Comparison of ENCODE assay signal across 21 cellular contexts in genomic region chr14:55604467-55604866, GRCh38. TPM values are rescaled to one million over a fixed set of nuclear protein-coding genes. Genes with fewer than 3 reads are reported as not detected.
DNase-seq lines count a peak whose midpoint lies in the region; ATAC-seq and TF ChIP-seq lines count a peak whose summit lies in the region.
"Had no signal": no experiment of that assay in that cellular context is flagged by ENCODE, and none has a peak within 500 bp of the region (broad histone marks: within the 10 kb centered on the region; RNA-seq: fewer than 3 reads in every experiment).

No MANE protein-coding gene starts in this region.

- H3K4me2 ChIP-seq in GM23338, result no peak overlapping the region

- no peak overlapping the region for H3K9ac ChIP-seq in HUES6 (ENCODE audit: low read length)

- H3K4me3 ChIP-seq in GM23338, result no peak overlapping the region
- no peak overlapping the region for H3K4me3 ChIP-seq in HUES6 (ENCODE audit: low read depth, low read length)
- no peak overlapping the region for H3K4me3 ChIP-seq in SJSA1
- peak overlapping the region in 1 of 4 donors; percentile 18 for H3K4me3 ChIP-seq in gastrocnemius medialis
- H3K4me3 ChIP-seq: K562 had no signal

- no peaks in the 10 kb centered on the region for H3K27me3 ChIP-seq in GM23338 (ENCODE audit: insufficient read depth)
- no peaks in the 10 kb centered on the region for H3K27me3 ChIP-seq in HUES6 (ENCODE audit: control insufficient read depth, insufficient read depth, low read length)
- H3K27me3 ChIP-seq in SJSA1 (replicated peaks), result no peaks in the 10 kb centered on the region
- no peaks in the 10 kb centered on the region for H3K27me3 ChIP-seq in gastrocnemius medialis

- no peak for TF ChIP-seq CTCF in GM23338 (conservative IDR thresholded peaks at IDR 0.05; ENCODE audit: low read depth in 2 of 2)
- no peak for TF ChIP-seq CTCF in gastrocnemius medialis (IDR thresholded peaks at IDR 0.05 in 4 of 5, conservative IDR thresholded peaks at IDR 0.05 in 1 of 5)

- no peak; the same call in 2 of the 3 replicates for ATAC-seq in GM23338
- ATAC-seq in gastrocnemius medialis, result no peak
- no peak for ATAC-seq in HG03571 (IDR thresholded peaks at IDR 0.05; ENCODE audit: unreplicated experiment)
- ATAC-seq: K562 had no signal

- H3K27ac Mint-ChIP-seq in GM23338, result no peak overlapping the region
- H3K27ac Mint-ChIP-seq: CD8-positive, alpha-beta memory T cell had no signal

- peaks cover 38% of the 10 kb centered on the region for H3K4me1 Mint-ChIP-seq in GM23338

- no peak for DNase-seq in GM23338 (ENCODE audit: low spot score)
- no peak for DNase-seq in SJSA1 (ENCODE audit: low read depth in 1 of 2, low spot score in 2 of 2)
- no peak for DNase-seq in gastrocnemius medialis
- DNase-seq in NCI-H146 (lab: John Stamatoyannopoulos, UW), result no peak
- no peak for DNase-seq in T1000 (lab: John Stamatoyannopoulos, UW)
- DNase-seq: ACHN; C1 segment of cervical spinal cord; CD8-positive, alpha-beta memory T cell; DMS79; H7; NCI-H1105 treated with DMSO at 0.1 percent for 48 hours; NCI-H1694 treated with DMSO at 0.1 percent for 48 hours; NCI-H2107; NCI-H2227 treated with DMSO at 0.1 percent for 48 hours; NCI-H82; OCI-M1; SW 1271 had no signal

- H3K79me2 ChIP-seq in GM23338 (replicated peaks; ENCODE audit: insufficient read depth), result peaks cover 100% of the 10 kb centered on the region

- H3K9me2 ChIP-seq in GM23338 (ENCODE audit: insufficient read depth), result no peaks in the 10 kb centered on the region

- no peaks in the 10 kb centered on the region for H3K27me3 Mint-ChIP-seq in GM23338 (ENCODE audit: insufficient read depth, low read depth, poor library complexity)
- H3K27me3 Mint-ChIP-seq: CD8-positive, alpha-beta memory T cell had no signal

- H2AFZ ChIP-seq in GM23338, result no peak overlapping the region

- no peaks in the 10 kb centered on the region for H3K9me3 Mint-ChIP-seq in GM23338
- H3K9me3 Mint-ChIP-seq: CD8-positive, alpha-beta memory T cell had no signal

- TF ChIP-seq POLR2A in gastrocnemius medialis (IDR thresholded peaks at IDR 0.05), result no peak

- H3K4me3 Mint-ChIP-seq in GM23338, result no peak overlapping the region
- H3K4me3 Mint-ChIP-seq: CD8-positive, alpha-beta memory T cell had no signal

- H3K4me1 ChIP-seq in GM23338 (ENCODE audit: insufficient read depth), result peaks cover 85% of the 10 kb centered on the region
- H3K4me1 ChIP-seq in HUES6 (ENCODE audit: control insufficient read depth, insufficient read depth, low read length), result peaks cover 62% of the 10 kb centered on the region
- H3K4me1 ChIP-seq in SJSA1 (replicated peaks), result peaks cover 77% of the 10 kb centered on the region
- H3K4me1 ChIP-seq in gastrocnemius medialis, result peaks cover 72 to 92% of the 10 kb centered on the region in 2 donors

- in situ Hi-C loops in gastrocnemius medialis (cut with MboI; ENCODE audit: low sequenced_read_pairs in 4 of 4), result no loop called here

- H3K9me3 ChIP-seq in HUES6 (ENCODE audit: control insufficient read depth, insufficient read depth, low read depth, low read length), result no peaks in the 10 kb centered on the region
- no peaks in the 10 kb centered on the region for H3K9me3 ChIP-seq in SJSA1 (replicated peaks)
- peaks cover 0 to under 1% (median 0%) of the 10 kb centered on the region in 3 donors for H3K9me3 ChIP-seq in gastrocnemius medialis

- H3K36me3 Mint-ChIP-seq in GM23338 (ENCODE audit: low read depth), result 0 out of 3 replicates have a peak, but pooled peaks cover 3% of the 10 kb centered on the region

- H4K20me1 ChIP-seq in GM23338 (replicated peaks; ENCODE audit: insufficient read depth), result no peaks in the 10 kb centered on the region

- peak overlapping the region; percentile 56 for H3K27ac ChIP-seq in GM23338 (ENCODE audit: low read depth)
- H3K27ac ChIP-seq in HUES6 (ENCODE audit: low read depth, low read length), result 0 out of 2 replicates have a peak overlapping the region, but pooled peaks have one; percentile 73
- H3K27ac ChIP-seq in SJSA1, result 0 out of 2 replicates have a peak overlapping the region, but pooled peaks have one; percentile 2
- H3K27ac ChIP-seq in gastrocnemius medialis, result peak overlapping the region; percentile 45 to 80 (median 65)
- H3K27ac ChIP-seq: RWPE1 had no signal

- H3F3A ChIP-seq in GM23338 (replicated peaks; ENCODE audit: low read depth), result no peaks in the 10 kb centered on the region

- H3K36me3 ChIP-seq in GM23338 (ENCODE audit: insufficient read depth) (no peaks in the 10 kb centered on the region), HUES6 (ENCODE audit: control insufficient read depth, insufficient read depth, low read length) (0 out of 2 replicates have a peak, but pooled peaks cover 3% of the 10 kb centered on the region), SJSA1 (peaks cover 12% of the 10 kb centered on the region; the same call in 1 of the 2 replicates), gastrocnemius medialis (no peaks in the 10 kb centered on the region)

- intact Hi-C loops in gastrocnemius medialis (cut with DNase I; ENCODE audit: low total_unique reads), result no loop called here

TF ChIP-seq in GM23338, 12 proteins besides CTCF, POLR2A, EP300 and RAD21 (continues in another document):
- no peak for TF ChIP-seq NANOG (IDR thresholded peaks at IDR 0.05; ENCODE audit: borderline replicate concordance)
- TF ChIP-seq CREB1 (CRISPR knock-in tag; IDR thresholded peaks at IDR 0.05; ENCODE audit: low read depth), result no peak
- TF ChIP-seq REST (IDR thresholded peaks at IDR 0.05; ENCODE audit: unreplicated experiment), result no peak
- TF ChIP-seq, protein P1, sequence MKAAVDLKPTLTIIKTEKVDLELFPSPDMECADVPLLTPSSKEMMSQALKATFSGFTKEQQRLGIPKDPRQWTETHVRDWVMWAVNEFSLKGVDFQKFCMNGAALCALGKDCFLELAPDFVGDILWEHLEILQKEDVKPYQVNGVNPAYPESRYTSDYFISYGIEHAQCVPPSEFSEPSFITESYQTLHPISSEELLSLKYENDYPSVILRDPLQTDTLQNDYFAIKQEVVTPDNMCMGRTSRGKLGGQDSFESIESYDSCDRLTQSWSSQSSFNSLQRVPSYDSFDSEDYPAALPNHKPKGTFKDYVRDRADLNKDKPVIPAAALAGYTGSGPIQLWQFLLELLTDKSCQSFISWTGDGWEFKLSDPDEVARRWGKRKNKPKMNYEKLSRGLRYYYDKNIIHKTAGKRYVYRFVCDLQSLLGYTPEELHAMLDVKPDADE (IDR thresholded peaks at IDR 0.05), result no peak
- no peak for TF ChIP-seq EZH2phosphoT487 (IDR thresholded peaks at IDR 0.05; ENCODE audit: unreplicated experiment)
- TF ChIP-seq STAT1 (IDR thresholded peaks at IDR 0.05; ENCODE audit: unreplicated experiment), result no peak
- TF ChIP-seq ZNF114 (CRISPR knock-in tag; IDR thresholded peaks at IDR 0.05), result no peak
- TF ChIP-seq POLR2AphosphoS5 (IDR thresholded peaks at IDR 0.05; ENCODE audit: low read depth), result no peak
- TF ChIP-seq JUNB (IDR thresholded peaks at IDR 0.05; ENCODE audit: unreplicated experiment), result no peak
- no peak for TF ChIP-seq ZNF331 (CRISPR knock-in tag; IDR thresholded peaks at IDR 0.05; ENCODE audit: low read depth)

RNA-seq across cellular contexts. Expression of gene KTN1, which starts 24.5 kb away (rescaled TPM):
- total RNA-seq in GM23338 (2014; rRNA removed; shearing (Covaris generic)), result 110 and 124 TPM in 2 replicates
- polyA plus RNA-seq in GM23338 (2016; fragmentation: Nextera tagmentation; extraction: Ambion mirVana), result 473 and 607 TPM in 2 replicates
- total RNA-seq in SJSA1 (2014; rRNA removed; shearing (Covaris generic)), result 247 and 293 TPM in 2 replicates
- total RNA-seq in gastrocnemius medialis, result 100 to 1,000 TPM; 256 to 373 (median 327) TPM

Comparison
In these comparisons a context has a peak if more than half of its experiments do, and no peak if none do; other contexts are left out.
1. H3K27ac ChIP-seq: peak in every context shown above with its lines; median percentile 73 in HUES6; 65 in gastrocnemius medialis; 56 in GM23338; 2 in SJSA1.